Comparison of ENCODE assay signal across 1 cellular context in the genomic region with DNA sequence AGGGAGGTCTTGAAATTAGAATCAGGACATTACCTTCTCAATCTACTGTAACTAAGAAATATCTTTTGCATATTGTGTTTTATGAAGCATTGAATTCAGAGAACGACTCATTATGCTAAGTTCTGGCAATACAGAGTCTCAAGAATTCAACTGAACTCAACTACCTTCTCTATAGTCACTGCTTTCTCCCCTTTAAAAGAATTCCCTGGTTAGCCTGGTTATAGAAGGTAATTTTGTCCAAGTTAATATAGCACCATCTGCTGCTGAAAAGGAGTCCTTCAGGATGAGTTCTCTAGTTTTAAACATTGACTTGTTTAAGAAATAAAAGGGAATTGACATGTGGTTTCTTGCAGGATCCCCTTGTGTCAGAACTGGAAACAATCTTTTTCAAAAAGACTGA.
TF ChIP-seq lines count a peak whose summit lies in the region.

No MANE protein-coding gene starts in this region.

TF ChIP-seq in IMR-90, 13 proteins besides CTCF, POLR2A, EP300 and RAD21:
- TF ChIP-seq MXI1 (IDR thresholded peaks at IDR 0.05; ENCODE audit: borderline replicate concordance, low read depth, low read length) (no peak), CEBPB (IDR thresholded peaks at IDR 0.05; ENCODE audit: low read depth, low read length) (no peak), BHLHE40 (IDR thresholded peaks at IDR 0.05; ENCODE audit: low read depth, low read length) (no peak), SMC3 (IDR thresholded peaks at IDR 0.05; ENCODE audit: low read depth, low read length) (peak; percentile 91), NFE2L2 (IDR thresholded peaks at IDR 0.05; ENCODE audit: low read depth, low read length) (no peak), RCOR1 (IDR thresholded peaks at IDR 0.05; ENCODE audit: insufficient replicate concordance, low read length) (no peak), CHD1 (IDR thresholded peaks at IDR 0.05; ENCODE audit: low read depth, low read length) (no peak)
- TF ChIP-seq, protein P1, sequence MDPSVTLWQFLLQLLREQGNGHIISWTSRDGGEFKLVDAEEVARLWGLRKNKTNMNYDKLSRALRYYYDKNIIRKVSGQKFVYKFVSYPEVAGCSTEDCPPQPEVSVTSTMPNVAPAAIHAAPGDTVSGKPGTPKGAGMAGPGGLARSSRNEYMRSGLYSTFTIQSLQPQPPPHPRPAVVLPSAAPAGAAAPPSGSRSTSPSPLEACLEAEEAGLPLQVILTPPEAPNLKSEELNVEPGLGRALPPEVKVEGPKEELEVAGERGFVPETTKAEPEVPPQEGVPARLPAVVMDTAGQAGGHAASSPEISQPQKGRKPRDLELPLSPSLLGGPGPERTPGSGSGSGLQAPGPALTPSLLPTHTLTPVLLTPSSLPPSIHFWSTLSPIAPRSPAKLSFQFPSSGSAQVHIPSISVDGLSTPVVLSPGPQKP (IDR thresholded peaks at IDR 0.05; ENCODE audit: borderline replicate concordance, low read depth, low read length), result no peak
